In the genomic region with DNA sequence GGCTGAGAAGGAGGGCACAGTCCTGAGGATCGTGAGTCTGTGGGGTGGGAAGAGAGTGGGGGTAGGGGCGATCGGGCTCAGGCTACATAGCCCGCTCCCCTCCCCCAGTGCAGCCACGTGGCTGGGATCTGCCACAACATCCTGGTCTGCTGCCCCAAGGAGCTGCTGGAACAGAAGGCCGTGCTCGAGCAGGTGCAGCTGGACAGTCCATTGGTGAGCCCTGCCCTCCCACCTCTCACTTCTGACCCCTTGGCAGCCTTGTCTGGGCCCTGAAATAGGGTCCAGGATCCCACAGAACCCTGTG, we compare ENCODE assay signal across 17 cellular contexts. TPM values are rescaled to one million over a fixed set of nuclear protein-coding genes. Genes with fewer than 3 reads are reported as not detected.
A peak's percentile ranks its signal among the peaks of the same experiment; 100 is the strongest.
DNase-seq lines count a peak whose midpoint lies in the region; ATAC-seq and TF ChIP-seq lines count a peak whose summit lies in the region.
"Had no signal": no experiment of that assay in that cellular context is flagged by ENCODE, and none has a peak within 500 bp of the region (broad histone marks: within the 10 kb centered on the region; RNA-seq: fewer than 3 reads in every experiment).

No MANE protein-coding gene starts in this region.

- H3K9me3 Mint-ChIP-seq in central memory CD8-positive, alpha-beta T cell: no peaks in the 10 kb centered on the region
- H3K9me3 Mint-ChIP-seq: CD4-positive, CD25-positive, alpha-beta regulatory T cell had no signal

- no peaks in the 10 kb centered on the region for H3K27me3 Mint-ChIP-seq in central memory CD8-positive, alpha-beta T cell
- H3K27me3 Mint-ChIP-seq: CD4-positive, CD25-positive, alpha-beta regulatory T cell had no signal

- peak overlapping the region; percentile 25; the same call in 1 of the 2 replicates for H3K4me3 ChIP-seq in PC-3 (ENCODE audit: low read length)
- peak overlapping the region; percentile 69 to 81 (median 81) for H3K4me3 ChIP-seq in skeletal muscle tissue (ENCODE audit: low read length in 3 of 3)
- H3K4me3 ChIP-seq: BLaER1 treated with 17β-estradiol and CSF1 and Interleukin-3, amounts not matched to agents 10 nM and 100 nM had no signal

- no peaks in the 10 kb centered on the region for H4K20me1 ChIP-seq in PC-3 (ENCODE audit: low read length)
- H4K20me1 ChIP-seq: BLaER1 treated with 17β-estradiol and CSF1 and Interleukin-3, amounts not matched to agents 10 nM and 100 nM had no signal

- no peak for DNase-seq in PC-3
- DNase-seq in central memory CD8-positive, alpha-beta T cell (ENCODE audit: low spot score in 2 of 2): no peak
- DNase-seq in left kidney (ENCODE audit: low read depth, low spot score): peak; percentile 54
- DNase-seq in NCI-H1417 (lab: John Stamatoyannopoulos, UW): no peak
- DNase-seq in T-helper 1 cell: no peak
- DNase-seq: ACHN; CD4-positive, CD25-positive, alpha-beta regulatory T cell; DMS53; GF-D8; HCEC 1CT had no signal

- H3K4me1 Mint-ChIP-seq in central memory CD8-positive, alpha-beta T cell: no peaks in the 10 kb centered on the region
- H3K4me1 Mint-ChIP-seq: CD4-positive, CD25-positive, alpha-beta regulatory T cell had no signal

- peaks cover 28% of the 10 kb centered on the region for H3K4me1 ChIP-seq in PC-3 (ENCODE audit: insufficient read depth, low read length)
- peaks cover 14 to 36% (median 29%) of the 10 kb centered on the region in 3 donors for H3K4me1 ChIP-seq in skeletal muscle tissue (ENCODE audit: control insufficient read depth in 3 of 3, insufficient read depth in 3 of 3, low read length in 3 of 3)
- H3K4me1 ChIP-seq: BLaER1 treated with 17β-estradiol and CSF1 and Interleukin-3, amounts not matched to agents 10 nM and 100 nM had no signal

- no peaks in the 10 kb centered on the region; the same call in 1 of the 2 replicates for H3K36me3 ChIP-seq in PC-3 (ENCODE audit: low read depth, low read length)
- peaks cover 13 to 18% (median 15%) of the 10 kb centered on the region in 3 donors for H3K36me3 ChIP-seq in skeletal muscle tissue (ENCODE audit: control insufficient read depth in 3 of 3, insufficient read depth in 3 of 3, low read length in 3 of 3)
- H3K36me3 ChIP-seq: BLaER1 treated with 17β-estradiol and CSF1 and Interleukin-3, amounts not matched to agents 10 nM and 100 nM had no signal

- no peaks in the 10 kb centered on the region for H3K36me3 Mint-ChIP-seq in central memory CD8-positive, alpha-beta T cell (ENCODE audit: insufficient read depth)

- peak overlapping the region; percentile 54 for H3K27ac Mint-ChIP-seq in central memory CD8-positive, alpha-beta T cell (ENCODE audit: low read depth)
- H3K27ac Mint-ChIP-seq: CD4-positive, CD25-positive, alpha-beta regulatory T cell had no signal

- no peaks in the 10 kb centered on the region for H3F3A ChIP-seq in PC-3 (ENCODE audit: low read length, unreplicated experiment)

- H3K4me2 ChIP-seq in PC-3 (ENCODE audit: low read length): peak overlapping the region; percentile 59
- H3K4me2 ChIP-seq: BLaER1 treated with 17β-estradiol and CSF1 and Interleukin-3, amounts not matched to agents 10 nM and 100 nM had no signal

- TF ChIP-seq CTCF in PC-3 (conservative IDR thresholded peaks at IDR 0.05; ENCODE audit: low read depth, low read length): no peak

- no peaks in the 10 kb centered on the region for H3K9me3 ChIP-seq in PC-3 (ENCODE audit: low read length)
- no peaks in the 10 kb centered on the region for H3K9me3 ChIP-seq in skeletal muscle tissue (ENCODE audit: control insufficient read depth in 3 of 3, low read length in 3 of 3)
- H3K9me3 ChIP-seq: BLaER1 treated with 17β-estradiol and CSF1 and Interleukin-3, amounts not matched to agents 10 nM and 100 nM had no signal

- H3K79me2 ChIP-seq in PC-3 (ENCODE audit: low read length): peaks cover 13% of the 10 kb centered on the region

- POLR2A ChIA-PET in PC-3 (lab: Charles Lee; ENCODE audit: unreplicated experiment): no interaction called here

- H3K9me2 ChIP-seq in PC-3 (replicated peaks; ENCODE audit: low read length): no peaks in the 10 kb centered on the region

- H2AFZ ChIP-seq in PC-3 (ENCODE audit: low read length): no peak overlapping the region

- BruUV-seq in PC-3 (replicated peaks; lab: Mats Ljungman, UMichigan): no TSS peak

- H3K27me3 ChIP-seq in PC-3 (ENCODE audit: low read length): no peaks in the 10 kb centered on the region
- no peaks in the 10 kb centered on the region for H3K27me3 ChIP-seq in skeletal muscle tissue (ENCODE audit: control insufficient read depth in 3 of 3, insufficient read depth in 3 of 3, low read length in 3 of 3)
- H3K27me3 ChIP-seq: BLaER1 treated with 17β-estradiol and CSF1 and Interleukin-3, amounts not matched to agents 10 nM and 100 nM had no signal

- H3K9ac ChIP-seq in PC-3 (ENCODE audit: low read length) (peak overlapping the region; percentile 59), skeletal muscle tissue (ENCODE audit: low read depth in 1 of 3, low read length in 3 of 3) (peak overlapping the region; percentile 93 to 95 (median 94))
- H3K9ac ChIP-seq: BLaER1 treated with 17β-estradiol and CSF1 and Interleukin-3, amounts not matched to agents 10 nM and 100 nM had no signal

- intact Hi-C loops in PC-3 (cut with micrococcal nuclease): no loop called here

- no peak overlapping the region for H3K4me3 Mint-ChIP-seq in central memory CD8-positive, alpha-beta T cell
- H3K4me3 Mint-ChIP-seq: CD4-positive, CD25-positive, alpha-beta regulatory T cell had no signal

- CTCF ChIA-PET in PC-3 (lab: Charles Lee): interaction anchor here (0.6 kb wide), 1 partner anchor 613 kb away, joined by 6 read pairs; no protein-coding TSS in a partner anchor

- ATAC-seq in PC-3 (no peak), GM18867 (IDR thresholded peaks at IDR 0.05; ENCODE audit: unreplicated experiment) (no peak), HG02840 (IDR thresholded peaks at IDR 0.05; ENCODE audit: low FRiP score, unreplicated experiment) (no peak)
- ATAC-seq in central memory CD8-positive, alpha-beta T cell (replicated peaks; ENCODE audit: extremely low read depth, poor library complexity, severe bottlenecking): no peak

- H3K27ac ChIP-seq in PC-3 (ENCODE audit: low read length) (peak overlapping the region; percentile 94), skeletal muscle tissue (ENCODE audit: low read depth, low read length) (peak overlapping the region; percentile 100)
- H3K27ac ChIP-seq: BLaER1 treated with 17β-estradiol and CSF1 and Interleukin-3, amounts not matched to agents 10 nM and 100 nM; HL-60 had no signal

RNA-seq across cellular contexts. Expression of gene CNKSR1, which starts 5.0 kb away (rescaled TPM):
- total RNA-seq in PC-3 (2014; rRNA removed) (32.1 and 34.5 TPM in 2 replicates), skeletal muscle tissue (not detected)
- total RNA-seq: A172, H4 had no signal

RNA-seq across cellular contexts. Expression of gene CATSPER4, which starts 8.1 kb away (rescaled TPM):
- total RNA-seq in PC-3 (2014; rRNA removed) (not detected in 2 replicates), skeletal muscle tissue (not detected)
- total RNA-seq: A172; CD4-positive, CD25-positive, alpha-beta regulatory T cell; H4 had no signal

RNA-seq across cellular contexts. Expression of gene ZNF593OS, which starts 10.7 kb away (rescaled TPM):
- total RNA-seq in PC-3 (2014; rRNA removed): not detected in 2 replicates
- not detected for total RNA-seq in skeletal muscle tissue
- total RNA-seq: A172; CD4-positive, CD25-positive, alpha-beta regulatory T cell; H4 had no signal

RNA-seq across cellular contexts. Expression of gene ZNF593, which starts 12.6 kb away (rescaled TPM):
- 155 and 165 TPM in 2 replicates for total RNA-seq in PC-3 (2014; rRNA removed)
- total RNA-seq in skeletal muscle tissue: 21.9 TPM

RNA-seq across cellular contexts. Expression of gene C1orf232, which starts 13.6 kb away (rescaled TPM):
- not detected in 2 replicates for total RNA-seq in PC-3 (2014; rRNA removed)
- total RNA-seq in skeletal muscle tissue: not detected
- total RNA-seq: A172; CD4-positive, CD25-positive, alpha-beta regulatory T cell; H4 had no signal

Comparison
In these comparisons a context has a peak if more than half of its experiments do, and no peak if none do; other contexts are left out.
1. RNA of gene CNKSR1, which starts 5.0 kb away (total RNA-seq): 32.1 to 34.5 TPM in PC-3; not detected in skeletal muscle tissue (single experiment); every median in the first group is over 10 times any median in the second.